ENCODE assay signal across 10 cellular contexts in the genomic region with DNA sequence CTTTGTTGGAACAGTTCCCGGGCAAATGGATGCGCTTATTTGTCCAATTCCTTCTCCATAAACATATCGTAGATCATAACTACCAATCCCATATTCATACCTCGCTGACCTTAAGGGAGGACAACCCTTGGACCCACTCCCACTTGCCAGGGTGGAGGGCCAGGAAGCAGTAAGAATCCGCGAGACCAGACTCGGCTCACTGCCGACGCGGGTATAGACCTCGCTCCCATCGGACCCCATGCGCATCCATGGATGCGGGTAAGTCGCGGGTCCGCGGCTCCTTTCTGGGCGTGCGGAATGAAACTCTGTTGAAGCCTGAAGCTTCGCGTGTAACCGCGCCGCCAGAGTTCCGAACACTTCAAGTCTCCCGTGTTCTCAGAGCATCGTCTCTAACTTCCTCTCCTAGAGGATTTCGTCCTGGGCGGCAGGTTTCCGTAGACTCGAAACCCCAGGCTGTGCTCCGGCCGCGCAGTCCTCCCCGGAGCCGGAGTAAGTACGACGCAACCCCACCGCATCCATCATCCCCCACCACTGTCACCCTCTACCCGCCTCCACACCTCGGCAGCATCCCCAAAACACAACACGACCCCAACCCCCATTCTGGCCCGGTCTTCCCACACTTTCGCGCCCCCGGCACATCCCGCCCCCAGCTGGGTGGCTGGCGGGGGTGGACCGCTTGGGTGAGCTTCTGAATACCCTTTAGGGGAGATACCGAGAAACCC. TPM values are rescaled to one million over a fixed set of nuclear protein-coding genes. Genes with fewer than 3 reads are reported as not detected.
A peak's percentile ranks its signal among the peaks of the same experiment; 100 is the strongest.
DNase-seq lines count a peak whose midpoint lies in the region; ATAC-seq and TF ChIP-seq lines count a peak whose summit lies in the region.
"Had no signal": no experiment of that assay in that cellular context is flagged by ENCODE, and none has a peak within 500 bp of the region (broad histone marks: within the 10 kb centered on the region; RNA-seq: fewer than 3 reads in every experiment).

No MANE protein-coding gene starts in this region.

- CTCF ChIA-PET in activated naive CD4-positive, alpha-beta T cell treated with anti-CD3 and anti-CD28 coated beads, Interleukin-2, amount 10 ng/mL, durations not matched to agents 7 days and 5 days (lab: Charles Lee): no interaction called here

- peak overlapping the region; percentile 31 for H3K4me3 Mint-ChIP-seq in activated naive CD4-positive, alpha-beta T cell treated with anti-CD3 and anti-CD28 coated beads, Interleukin-2, amount 10 ng/mL, durations not matched to agents 7 days and 5 days

- H3K27me3 ChIP-seq in lower lobe of right lung (ENCODE audit: low read depth): peaks cover 64% of the 10 kb centered on the region
- H3K27me3 ChIP-seq in upper lobe of right lung: peaks cover 62% of the 10 kb centered on the region

- H3K4me1 ChIP-seq in lower lobe of right lung (peaks cover 17% of the 10 kb centered on the region), upper lobe of right lung (peaks cover 4% of the 10 kb centered on the region)

- peaks cover 3% of the 10 kb centered on the region for H3K36me3 Mint-ChIP-seq in activated naive CD4-positive, alpha-beta T cell treated with anti-CD3 and anti-CD28 coated beads, Interleukin-2, amount 10 ng/mL, durations not matched to agents 7 days and 5 days
- H3K36me3 Mint-ChIP-seq in activated naive CD4-positive, alpha-beta T cell treated with anti-CD3 and anti-CD28 coated beads, Interleukin-2, amount 50 U/mL, for 72 hours: peaks cover 22 to 29% of the 10 kb centered on the region in 2 donors

- no peak for ATAC-seq in activated naive CD4-positive, alpha-beta T cell treated with anti-CD3 and anti-CD28 coated beads, Interleukin-2, amount 50 U/mL, for 72 hours
- ATAC-seq in lower lobe of right lung: peak; percentile 11 to 39
- peak; percentile 28 for ATAC-seq in upper lobe of right lung

- H3K4me3 ChIP-seq in coronary artery (peak overlapping the region; percentile 65), lower lobe of right lung (peak overlapping the region; percentile 10), upper lobe of right lung (no peak overlapping the region)

- TF ChIP-seq CTCF in coronary artery (IDR thresholded peaks at IDR 0.05) (no peak), lower lobe of right lung (IDR thresholded peaks at IDR 0.05) (no peak), upper lobe of right lung (IDR thresholded peaks at IDR 0.05) (no peak)

- peaks cover 42% of the 10 kb centered on the region for H3K27me3 Mint-ChIP-seq in activated naive CD4-positive, alpha-beta T cell treated with anti-CD3 and anti-CD28 coated beads, Interleukin-2, amount 10 ng/mL, durations not matched to agents 7 days and 5 days

- peak overlapping the region; percentile 64 for H3K27ac Mint-ChIP-seq in activated naive CD4-positive, alpha-beta T cell treated with anti-CD3 and anti-CD28 coated beads, Interleukin-2, amount 10 ng/mL, durations not matched to agents 7 days and 5 days
- no peak overlapping the region for H3K27ac Mint-ChIP-seq in activated naive CD4-positive, alpha-beta T cell treated with anti-CD3 and anti-CD28 coated beads, Interleukin-2, amount 50 U/mL, for 72 hours

- no peak for DNase-seq in activated naive CD4-positive, alpha-beta T cell treated with anti-CD3 and anti-CD28 coated beads, Interleukin-2, amount 10 ng/mL, durations not matched to agents 7 days and 5 days
- no peak for DNase-seq in activated naive CD4-positive, alpha-beta T cell treated with anti-CD3 and anti-CD28 coated beads, Interleukin-2, amount 50 U/mL, for 72 hours (ENCODE audit: low spot score in 2 of 2)
- DNase-seq in coronary artery (ENCODE audit: low spot score) (no peak), lower lobe of right lung (peak; percentile 44), upper lobe of right lung (peak; percentile 52), inferior parietal cortex (ENCODE audit: extremely low spot score) (no peak), EL (no peak)
- DNase-seq in stimulated activated CD4-positive, alpha-beta T cell treated with anti-CD3 and anti-CD28 coated beads, Interleukin-2, amount 100 ng/mL, for 48 hours: no peak
- DNase-seq: cortex of kidney had no signal

- intact Hi-C loops in lower lobe of right lung (cut with DNase I): no loop called here
- intact Hi-C loops in upper lobe of right lung (cut with DNase I): no loop called here

- no peak overlapping the region for H3K27ac ChIP-seq in coronary artery
- H3K27ac ChIP-seq in lower lobe of right lung: no peak overlapping the region
- no peak overlapping the region for H3K27ac ChIP-seq in upper lobe of right lung
- H3K27ac ChIP-seq: KMS-11 had no signal

- H3K9me3 ChIP-seq in lower lobe of right lung (no peaks in the 10 kb centered on the region), upper lobe of right lung (no peaks in the 10 kb centered on the region)

- H3K9me3 Mint-ChIP-seq in activated naive CD4-positive, alpha-beta T cell treated with anti-CD3 and anti-CD28 coated beads, Interleukin-2, amount 10 ng/mL, durations not matched to agents 7 days and 5 days: no peaks in the 10 kb centered on the region
- H3K9me3 Mint-ChIP-seq in activated naive CD4-positive, alpha-beta T cell treated with anti-CD3 and anti-CD28 coated beads, Interleukin-2, amount 50 U/mL, for 72 hours: peaks cover 9 to 15% of the 10 kb centered on the region in 2 donors

- H3K4me1 Mint-ChIP-seq in activated naive CD4-positive, alpha-beta T cell treated with anti-CD3 and anti-CD28 coated beads, Interleukin-2, amount 10 ng/mL, durations not matched to agents 7 days and 5 days: peaks cover 4% of the 10 kb centered on the region

- H3K36me3 ChIP-seq in lower lobe of right lung: no peaks in the 10 kb centered on the region
- no peaks in the 10 kb centered on the region for H3K36me3 ChIP-seq in upper lobe of right lung

RNA-seq across cellular contexts. Expression of a gene that starts 1.0 kb away (rescaled TPM):
- not detected for total RNA-seq in activated naive CD4-positive, alpha-beta T cell treated with anti-CD3 and anti-CD28 coated beads, Interleukin-2, amount 50 U/mL, for 72 hours
- total RNA-seq in lower lobe of right lung: 0.24 TPM
- 1.6 TPM for total RNA-seq in upper lobe of right lung

Comparison
In these comparisons a context has a peak if more than half of its experiments do, and no peak if none do; other contexts are left out.
1. DNase-seq: peak in lower lobe of right lung (single experiment) and upper lobe of right lung (single experiment); none in activated naive CD4-positive, alpha-beta T cell treated with anti-CD3 and anti-CD28 coated beads, Interleukin-2, amount 10 ng/mL, durations not matched to agents 7 days and 5 days (single experiment), activated naive CD4-positive, alpha-beta T cell treated with anti-CD3 and anti-CD28 coated beads, Interleukin-2, amount 50 U/mL, for 72 hours (0 of 2), coronary artery (single experiment), inferior parietal cortex (single experiment), stimulated activated CD4-positive, alpha-beta T cell treated with anti-CD3 and anti-CD28 coated beads, Interleukin-2, amount 100 ng/mL, for 48 hours (0 of 2) and EL (single experiment).
2. ATAC-seq: peak in lower lobe of right lung (2 of 2) and upper lobe of right lung (single experiment); none in activated naive CD4-positive, alpha-beta T cell treated with anti-CD3 and anti-CD28 coated beads, Interleukin-2, amount 50 U/mL, for 72 hours (0 of 2).